8 cellular contexts compared by ENCODE assay signal in genomic region chr15:67967871-67968423, GRCh38.
DNase-seq lines count a peak whose midpoint lies in the region; ATAC-seq and TF ChIP-seq lines count a peak whose summit lies in the region.

No MANE protein-coding gene starts in this region.

- H3K27me3 ChIP-seq in Peyer's patch (no peaks in the 10 kb centered on the region), endodermal cell (ENCODE audit: control insufficient read depth, insufficient read depth, low read length, poor library complexity, severe bottlenecking) (no peaks in the 10 kb centered on the region), suprapubic skin (no peaks in the 10 kb centered on the region)

- peak overlapping the region in 3 of 4 donors; percentile 10 to 45 (median 44) for H3K4me3 ChIP-seq in Peyer's patch
- H3K4me3 ChIP-seq in endodermal cell (ENCODE audit: low read length) = peak overlapping the region; percentile 67
- H3K4me3 ChIP-seq in suprapubic skin = peak overlapping the region; percentile 44

- no peak for TF ChIP-seq CTCF in Peyer's patch (IDR thresholded peaks at IDR 0.05)
- no peak for TF ChIP-seq CTCF in endodermal cell (conservative IDR thresholded peaks at IDR 0.05)
- TF ChIP-seq CTCF in suprapubic skin (IDR thresholded peaks at IDR 0.05) = no peak

- ATAC-seq in HG03280 (IDR thresholded peaks at IDR 0.05; ENCODE audit: unreplicated experiment) (no peak), GM21619 (IDR thresholded peaks at IDR 0.05; ENCODE audit: unreplicated experiment) (no peak)

- DNase-seq in Daoy (ENCODE audit: low read depth) (peak; percentile 67), HS-27A (ENCODE audit: low read depth) (peak; percentile 30), Peyer's patch (peak; percentile 31 to 66 (median 64)), endodermal cell (peak; percentile 88), lung microvascular endothelial cell (ENCODE audit: low read depth in 2 of 2) (peak; percentile 22 to 41), suprapubic skin (ENCODE audit: low spot score in 2 of 2) (peak; percentile 72 to 84)

- WGBS in endodermal cell (ENCODE audit: insufficient coverage in 1 of 2, insufficient read length in 1 of 2), 2 experiments = 15 to 23% methylated on average over 9 to 30 of the region's 30 CpGs
- WGBS in suprapubic skin = 8% methylated on average over 27 of the region's 30 CpGs

- no peak for TF ChIP-seq POLR2A in Peyer's patch (IDR thresholded peaks at IDR 0.05)
- no peak for TF ChIP-seq POLR2A in suprapubic skin (IDR thresholded peaks at IDR 0.05)

- peak overlapping the region in 1 of 4 donors; percentile 1 for H3K27ac ChIP-seq in Peyer's patch
- H3K27ac ChIP-seq in endodermal cell (ENCODE audit: low read depth, low read length) = peak overlapping the region; percentile 71
- no peak overlapping the region for H3K27ac ChIP-seq in suprapubic skin

- peak overlapping the region; percentile 66 for H3K4me3 Mint-ChIP-seq in endodermal cell

- no peaks in the 10 kb centered on the region for H3K9me3 ChIP-seq in Peyer's patch
- H3K9me3 ChIP-seq in endodermal cell (ENCODE audit: control insufficient read depth, low read length) = no peaks in the 10 kb centered on the region
- H3K9me3 ChIP-seq in suprapubic skin = no peaks in the 10 kb centered on the region

- no peak overlapping the region for H3K9ac ChIP-seq in endodermal cell (ENCODE audit: extremely low read depth, low read length, poor library complexity, severe bottlenecking)

- H3K9me3 Mint-ChIP-seq in endodermal cell = no peaks in the 10 kb centered on the region

- H3K36me3 Mint-ChIP-seq in endodermal cell (ENCODE audit: low read depth) = no peaks in the 10 kb centered on the region

- no peak for TF ChIP-seq EP300 in suprapubic skin (IDR thresholded peaks at IDR 0.05)

- peaks cover 7% of the 10 kb centered on the region for H3K27me3 Mint-ChIP-seq in endodermal cell (ENCODE audit: insufficient read depth)

- H3K4me1 Mint-ChIP-seq in endodermal cell = peaks cover 14% of the 10 kb centered on the region

- peaks cover 0 to 19% (median 3%) of the 10 kb centered on the region in 4 donors for H3K4me1 ChIP-seq in Peyer's patch
- H3K4me1 ChIP-seq in endodermal cell (ENCODE audit: control insufficient read depth, insufficient read depth, low read length) = peaks cover 4% of the 10 kb centered on the region
- peaks cover 12% of the 10 kb centered on the region for H3K4me1 ChIP-seq in suprapubic skin

- H3K27ac Mint-ChIP-seq in endodermal cell = no peak overlapping the region

- no peaks in the 10 kb centered on the region for H3K36me3 ChIP-seq in Peyer's patch
- H3K36me3 ChIP-seq in endodermal cell (ENCODE audit: control insufficient read depth, insufficient read depth, low read length) = no peaks in the 10 kb centered on the region
- no peaks in the 10 kb centered on the region for H3K36me3 ChIP-seq in suprapubic skin

Comparison
In these comparisons a context has a peak if more than half of its experiments do, and no peak if none do; other contexts are left out.
1. DNase-seq: peak in every context shown above with its lines; median percentile 88 in endodermal cell; 78 in suprapubic skin; 67 in Daoy; 64 in Peyer's patch; 32 in lung microvascular endothelial cell; 30 in HS-27A.